2 cellular contexts compared by ENCODE assay signal in genomic region chr1:41901551-41901950, GRCh38.
TF ChIP-seq lines count a peak whose summit lies in the region.

No MANE protein-coding gene starts in this region.

TF ChIP-seq in liver, 16 proteins besides CTCF, POLR2A, EP300 and RAD21:
- TF ChIP-seq MAX (IDR thresholded peaks at IDR 0.05) (no peak), YY1 (IDR thresholded peaks at IDR 0.05) (no peak), FOXA2 (IDR thresholded peaks at IDR 0.05) (no peak), RXRA (IDR thresholded peaks at IDR 0.05) (no peak), NR2F2 (IDR thresholded peaks at IDR 0.05) (no peak), JUND (IDR thresholded peaks at IDR 0.05) (no peak), SP1 (IDR thresholded peaks at IDR 0.05) (no peak), HNF4G (IDR thresholded peaks at IDR 0.05) (no peak), ZBTB33 (IDR thresholded peaks at IDR 0.05) (no peak), GABPA (IDR thresholded peaks at IDR 0.05 in 1 of 2, conservative IDR thresholded peaks at IDR 0.05 in 1 of 2) (no peak), HNF4A (conservative IDR thresholded peaks at IDR 0.05) (no peak), FOXA1 (IDR thresholded peaks at IDR 0.05) (no peak), EGR1 (IDR thresholded peaks at IDR 0.05; ENCODE audit: low read depth in 2 of 2) (no peak)
- TF ChIP-seq, protein P1, sequence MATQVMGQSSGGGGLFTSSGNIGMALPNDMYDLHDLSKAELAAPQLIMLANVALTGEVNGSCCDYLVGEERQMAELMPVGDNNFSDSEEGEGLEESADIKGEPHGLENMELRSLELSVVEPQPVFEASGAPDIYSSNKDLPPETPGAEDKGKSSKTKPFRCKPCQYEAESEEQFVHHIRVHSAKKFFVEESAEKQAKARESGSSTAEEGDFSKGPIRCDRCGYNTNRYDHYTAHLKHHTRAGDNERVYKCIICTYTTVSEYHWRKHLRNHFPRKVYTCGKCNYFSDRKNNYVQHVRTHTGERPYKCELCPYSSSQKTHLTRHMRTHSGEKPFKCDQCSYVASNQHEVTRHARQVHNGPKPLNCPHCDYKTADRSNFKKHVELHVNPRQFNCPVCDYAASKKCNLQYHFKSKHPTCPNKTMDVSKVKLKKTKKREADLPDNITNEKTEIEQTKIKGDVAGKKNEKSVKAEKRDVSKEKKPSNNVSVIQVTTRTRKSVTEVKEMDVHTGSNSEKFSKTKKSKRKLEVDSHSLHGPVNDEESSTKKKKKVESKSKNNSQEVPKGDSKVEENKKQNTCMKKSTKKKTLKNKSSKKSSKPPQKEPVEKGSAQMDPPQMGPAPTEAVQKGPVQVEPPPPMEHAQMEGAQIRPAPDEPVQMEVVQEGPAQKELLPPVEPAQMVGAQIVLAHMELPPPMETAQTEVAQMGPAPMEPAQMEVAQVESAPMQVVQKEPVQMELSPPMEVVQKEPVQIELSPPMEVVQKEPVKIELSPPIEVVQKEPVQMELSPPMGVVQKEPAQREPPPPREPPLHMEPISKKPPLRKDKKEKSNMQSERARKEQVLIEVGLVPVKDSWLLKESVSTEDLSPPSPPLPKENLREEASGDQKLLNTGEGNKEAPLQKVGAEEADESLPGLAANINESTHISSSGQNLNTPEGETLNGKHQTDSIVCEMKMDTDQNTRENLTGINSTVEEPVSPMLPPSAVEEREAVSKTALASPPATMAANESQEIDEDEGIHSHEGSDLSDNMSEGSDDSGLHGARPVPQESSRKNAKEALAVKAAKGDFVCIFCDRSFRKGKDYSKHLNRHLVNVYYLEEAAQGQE (IDR thresholded peaks at IDR 0.05), result no peak

TF ChIP-seq in HepG2, 621 proteins besides CTCF, POLR2A, EP300 and RAD21 (continued from another document):
- TF ChIP-seq, protein P2, sequence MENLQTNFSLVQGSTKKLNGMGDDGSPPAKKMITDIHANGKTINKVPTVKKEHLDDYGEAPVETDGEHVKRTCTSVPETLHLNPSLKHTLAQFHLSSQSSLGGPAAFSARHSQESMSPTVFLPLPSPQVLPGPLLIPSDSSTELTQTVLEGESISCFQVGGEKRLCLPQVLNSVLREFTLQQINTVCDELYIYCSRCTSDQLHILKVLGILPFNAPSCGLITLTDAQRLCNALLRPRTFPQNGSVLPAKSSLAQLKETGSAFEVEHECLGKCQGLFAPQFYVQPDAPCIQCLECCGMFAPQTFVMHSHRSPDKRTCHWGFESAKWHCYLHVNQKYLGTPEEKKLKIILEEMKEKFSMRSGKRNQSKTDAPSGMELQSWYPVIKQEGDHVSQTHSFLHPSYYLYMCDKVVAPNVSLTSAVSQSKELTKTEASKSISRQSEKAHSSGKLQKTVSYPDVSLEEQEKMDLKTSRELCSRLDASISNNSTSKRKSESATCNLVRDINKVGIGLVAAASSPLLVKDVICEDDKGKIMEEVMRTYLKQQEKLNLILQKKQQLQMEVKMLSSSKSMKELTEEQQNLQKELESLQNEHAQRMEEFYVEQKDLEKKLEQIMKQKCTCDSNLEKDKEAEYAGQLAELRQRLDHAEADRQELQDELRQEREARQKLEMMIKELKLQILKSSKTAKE (CRISPR knock-in tag; IDR thresholded peaks at IDR 0.05; ENCODE audit: borderline replicate concordance), result no peak
- TF ChIP-seq, protein P3, sequence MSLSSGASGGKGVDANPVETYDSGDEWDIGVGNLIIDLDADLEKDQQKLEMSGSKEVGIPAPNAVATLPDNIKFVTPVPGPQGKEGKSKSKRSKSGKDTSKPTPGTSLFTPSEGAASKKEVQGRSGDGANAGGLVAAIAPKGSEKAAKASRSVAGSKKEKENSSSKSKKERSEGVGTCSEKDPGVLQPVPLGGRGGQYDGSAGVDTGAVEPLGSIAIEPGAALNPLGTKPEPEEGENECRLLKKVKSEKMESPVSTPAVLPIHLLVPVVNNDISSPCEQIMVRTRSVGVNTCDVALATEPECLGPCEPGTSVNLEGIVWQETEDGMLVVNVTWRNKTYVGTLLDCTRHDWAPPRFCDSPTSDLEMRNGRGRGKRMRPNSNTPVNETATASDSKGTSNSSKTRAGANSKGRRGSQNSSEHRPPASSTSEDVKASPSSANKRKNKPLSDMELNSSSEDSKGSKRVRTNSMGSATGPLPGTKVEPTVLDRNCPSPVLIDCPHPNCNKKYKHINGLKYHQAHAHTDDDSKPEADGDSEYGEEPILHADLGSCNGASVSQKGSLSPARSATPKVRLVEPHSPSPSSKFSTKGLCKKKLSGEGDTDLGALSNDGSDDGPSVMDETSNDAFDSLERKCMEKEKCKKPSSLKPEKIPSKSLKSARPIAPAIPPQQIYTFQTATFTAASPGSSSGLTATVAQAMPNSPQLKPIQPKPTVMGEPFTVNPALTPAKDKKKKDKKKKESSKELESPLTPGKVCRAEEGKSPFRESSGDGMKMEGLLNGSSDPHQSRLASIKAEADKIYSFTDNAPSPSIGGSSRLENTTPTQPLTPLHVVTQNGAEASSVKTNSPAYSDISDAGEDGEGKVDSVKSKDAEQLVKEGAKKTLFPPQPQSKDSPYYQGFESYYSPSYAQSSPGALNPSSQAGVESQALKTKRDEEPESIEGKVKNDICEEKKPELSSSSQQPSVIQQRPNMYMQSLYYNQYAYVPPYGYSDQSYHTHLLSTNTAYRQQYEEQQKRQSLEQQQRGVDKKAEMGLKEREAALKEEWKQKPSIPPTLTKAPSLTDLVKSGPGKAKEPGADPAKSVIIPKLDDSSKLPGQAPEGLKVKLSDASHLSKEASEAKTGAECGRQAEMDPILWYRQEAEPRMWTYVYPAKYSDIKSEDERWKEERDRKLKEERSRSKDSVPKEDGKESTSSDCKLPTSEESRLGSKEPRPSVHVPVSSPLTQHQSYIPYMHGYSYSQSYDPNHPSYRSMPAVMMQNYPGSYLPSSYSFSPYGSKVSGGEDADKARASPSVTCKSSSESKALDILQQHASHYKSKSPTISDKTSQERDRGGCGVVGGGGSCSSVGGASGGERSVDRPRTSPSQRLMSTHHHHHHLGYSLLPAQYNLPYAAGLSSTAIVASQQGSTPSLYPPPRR (CRISPR knock-in tag; IDR thresholded peaks at IDR 0.05; ENCODE audit: borderline replicate concordance), result no peak
- TF ChIP-seq ZNF724P (CRISPR knock-in tag; IDR thresholded peaks at IDR 0.05; ENCODE audit: borderline replicate concordance), result no peak
- TF ChIP-seq, protein P4, sequence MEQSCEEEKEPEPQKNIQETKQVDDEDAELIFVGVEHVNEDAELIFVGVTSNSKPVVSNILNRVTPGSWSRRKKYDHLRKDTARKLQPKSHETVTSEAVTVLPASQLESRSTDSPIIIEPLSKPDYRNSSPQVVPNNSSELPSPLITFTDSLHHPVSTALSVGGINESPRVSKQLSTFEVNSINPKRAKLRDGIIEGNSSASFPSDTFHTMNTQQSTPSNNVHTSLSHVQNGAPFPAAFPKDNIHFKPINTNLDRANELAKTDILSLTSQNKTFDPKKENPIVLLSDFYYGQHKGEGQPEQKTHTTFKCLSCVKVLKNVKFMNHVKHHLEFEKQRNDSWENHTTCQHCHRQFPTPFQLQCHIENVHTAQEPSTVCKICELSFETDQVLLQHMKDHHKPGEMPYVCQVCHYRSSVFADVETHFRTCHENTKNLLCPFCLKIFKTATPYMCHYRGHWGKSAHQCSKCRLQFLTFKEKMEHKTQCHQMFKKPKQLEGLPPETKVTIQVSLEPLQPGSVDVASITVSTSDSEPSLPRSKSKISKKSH (CRISPR knock-in tag; IDR thresholded peaks at IDR 0.05; ENCODE audit: borderline replicate concordance), result no peak
- TF ChIP-seq GABPB1 (CRISPR knock-in tag; IDR thresholded peaks at IDR 0.05), result no peak
- TF ChIP-seq ZBTB44 (CRISPR knock-in tag; IDR thresholded peaks at IDR 0.05), result no peak
- no peak for TF ChIP-seq ZNF101 (CRISPR knock-in tag; IDR thresholded peaks at IDR 0.05; ENCODE audit: borderline replicate concordance, low read depth)
- TF ChIP-seq TEAD3 (CRISPR knock-in tag; optimal IDR thresholded peaks at IDR 0.05; ENCODE audit: borderline replicate concordance), result no peak
- TF ChIP-seq SRF (IDR thresholded peaks at IDR 0.05; ENCODE audit: low read depth, low read length), result no peak
- TF ChIP-seq FOXO1 (CRISPR knock-in tag; IDR thresholded peaks at IDR 0.05), result no peak
- TF ChIP-seq ATM (IDR thresholded peaks at IDR 0.05; ENCODE audit: borderline replicate concordance), result no peak
